In genomic region chr2:10863837-10864236, GRCh38 we compare ENCODE assay signal across 11 cellular contexts. TPM values are rescaled to one million over a fixed set of nuclear protein-coding genes. Genes with fewer than 3 reads are reported as not detected.
A peak's percentile ranks its signal among the peaks of the same experiment; 100 is the strongest.
DNase-seq lines count a peak whose midpoint lies in the region; ATAC-seq, FAIRE-seq and TF ChIP-seq lines count a peak whose summit lies in the region.
"Had no signal": no experiment of that assay in that cellular context is flagged by ENCODE, and none has a peak within 500 bp of the region (broad histone marks: within the 10 kb centered on the region; RNA-seq: fewer than 3 reads in every experiment).

No MANE protein-coding gene starts in this region.

- POLR2A ChIA-PET in GM10248 (lab: Yijun Ruan, JAX) (no interaction called here), H1 (lab: Charles Lee; ENCODE audit: partially characterized antibody) (interaction anchor here (1.3 kb wide), 1 partner anchor 52 kb away, joined by 3 read pairs; the partner anchor contains the start of gene PDIA6), PC-3 (lab: Charles Lee; ENCODE audit: unreplicated experiment) (no interaction called here)

- TF ChIP-seq RAD21 in H1 (IDR thresholded peaks at IDR 0.05 in 1 of 2, conservative IDR thresholded peaks at IDR 0.05 in 1 of 2; ENCODE audit: low read depth in 2 of 2, low read length in 2 of 2) = no peak

- no peak overlapping the region for H4K5ac ChIP-seq in H1 (ENCODE audit: insufficient read length, low read depth, low read length)

- peak; percentile 57 for DNase-seq in GM10248 (ENCODE audit: extremely low spot score)
- DNase-seq in GM20000 (ENCODE audit: low spot score) = peak; percentile 50
- DNase-seq in H1 (ENCODE audit: low read depth in 1 of 2, low spot score in 2 of 2) = no peak
- DNase-seq in NCI-H1417 treated with DMSO at 0.1 percent for 48 hours (lab: John Stamatoyannopoulos, UW) = no peak
- no peak for DNase-seq in NCI-H69 (lab: John Stamatoyannopoulos, UW)
- DNase-seq in T-helper 2 cell treated with Interferon-gamma antibody and Interleukin-4, amounts not matched to agents 5 μg/mL and 100 μg/mL, for 36 hours (ENCODE audit: low spot score) = no peak
- no peak for DNase-seq in PC-3
- DNase-seq: stimulated activated naive CD4-positive, alpha-beta T cell treated with Interleukin-2 at 50 U/mL for 16 hours had no signal

- no peak overlapping the region for H2AK5ac ChIP-seq in H1 (ENCODE audit: low read depth, low read length)

- no peaks in the 10 kb centered on the region for H3K9me2 ChIP-seq in PC-3 (replicated peaks; ENCODE audit: low read length)

- no peaks in the 10 kb centered on the region for H3K79me1 ChIP-seq in H1 (ENCODE audit: low read depth, low read length)

- no peaks in the 10 kb centered on the region for H3K23me2 ChIP-seq in H1 (ENCODE audit: low read depth, low read length)

- H3K4me3 ChIP-seq in H1 (ENCODE audit: extremely low read depth in 1 of 4, insufficient read depth in 2 of 4, low read depth in 3 of 4, low read length in 4 of 4) = no peak overlapping the region
- no peak overlapping the region for H3K4me3 ChIP-seq in PC-3 (ENCODE audit: low read length)

- no peaks in the 10 kb centered on the region for H3K36me3 Mint-ChIP-seq in T-helper 2 cell treated with Interferon-gamma antibody and Interleukin-4, amounts not matched to agents 5 μg/mL and 100 μg/mL, for 36 hours (ENCODE audit: low read depth)

- H2BK20ac ChIP-seq in H1 (ENCODE audit: low read length) = no peak overlapping the region

- no peak overlapping the region for H2BK15ac ChIP-seq in H1 (ENCODE audit: low read length)

- no peak overlapping the region for H4K91ac ChIP-seq in H1 (replicated peaks; ENCODE audit: insufficient read length, low read length)

- H3K27me3 ChIP-seq in H1 (replicated peaks in 1 of 4; ENCODE audit: control insufficient read depth in 3 of 4, extremely low read depth in 1 of 4, insufficient read depth in 3 of 4, low read length in 3 of 4) = no peaks in the 10 kb centered on the region
- peaks cover 44% of the 10 kb centered on the region for H3K27me3 ChIP-seq in PC-3 (ENCODE audit: low read length)

- ATAC-seq in HG03432 (IDR thresholded peaks at IDR 0.05; ENCODE audit: unreplicated experiment) = peak; percentile 68
- ATAC-seq in PC-3 = no peak

- no TSS peak for BruUV-seq in PC-3 (replicated peaks; lab: Mats Ljungman, UMichigan)

- no peak for FAIRE-seq in H1 (lab: Jason Lieb, UNC)
- FAIRE-seq: bronchial epithelial cell, G401.6 had no signal

- no peak overlapping the region for H3K27ac Mint-ChIP-seq in T-helper 2 cell treated with Interferon-gamma antibody and Interleukin-4, amounts not matched to agents 5 μg/mL and 100 μg/mL, for 36 hours

- H3K9me3 ChIP-seq in H1 (ENCODE audit: insufficient read depth in 2 of 2, low read depth in 1 of 2, low read length in 1 of 2) (no peaks in the 10 kb centered on the region), PC-3 (ENCODE audit: low read length) (no peaks in the 10 kb centered on the region)

- intact Hi-C loops in PC-3 (cut with micrococcal nuclease) = no loop called here

- H3K9ac ChIP-seq in H1 (replicated peaks in 1 of 4; ENCODE audit: extremely low read depth in 1 of 4, low read depth in 3 of 4, low read length in 3 of 4) (no peak overlapping the region), PC-3 (ENCODE audit: low read length) (no peak overlapping the region)

- no peak for TF ChIP-seq POLR2A in H1 (IDR thresholded peaks at IDR 0.05; ENCODE audit: control extremely low read depth in 1 of 2, low read depth in 2 of 2, low read length in 2 of 2)

- no peak overlapping the region for H2BK12ac ChIP-seq in H1 (ENCODE audit: low read depth, low read length)

- no peak overlapping the region for H3K4ac ChIP-seq in H1 (replicated peaks; ENCODE audit: insufficient read length, low read depth, low read length)

- no peak overlapping the region for H2BK5ac ChIP-seq in H1 (ENCODE audit: low read depth, low read length)

- TF ChIP-seq CTCF in GM10248 (IDR thresholded peaks at IDR 0.05; ENCODE audit: control extremely low read depth, extremely low read depth, low read depth, missing control alignments) (no peak), GM20000 (IDR thresholded peaks at IDR 0.05; ENCODE audit: extremely low read depth, missing control alignments) (no peak), H1 (IDR thresholded peaks at IDR 0.05; ENCODE audit: control extremely low read depth in 1 of 3, insufficient read depth in 1 of 3, low read depth in 1 of 3, low read length in 3 of 3) (no peak), PC-3 (conservative IDR thresholded peaks at IDR 0.05; ENCODE audit: low read depth, low read length) (no peak)

- no peaks in the 10 kb centered on the region for H3K9me3 Mint-ChIP-seq in T-helper 2 cell treated with Interferon-gamma antibody and Interleukin-4, amounts not matched to agents 5 μg/mL and 100 μg/mL, for 36 hours

- no peak for TF ChIP-seq EP300 in H1 (IDR thresholded peaks at IDR 0.05; ENCODE audit: borderline replicate concordance in 1 of 2, low read depth in 2 of 2, low read length in 2 of 2)

- H3K4me2 ChIP-seq in H1 (ENCODE audit: insufficient read depth in 1 of 2, low read depth in 2 of 2, low read length in 2 of 2) = no peak overlapping the region
- no peak overlapping the region for H3K4me2 ChIP-seq in PC-3 (ENCODE audit: low read length)

- CTCF ChIA-PET in GM10248 (lab: Yijun Ruan, JAX) = interaction anchor here (1.1 to 4.1 kb wide), 7 partner anchors 9 to 41 kb away, joined by 3 to 28 read pairs (median 4); no protein-coding TSS in a partner anchor
- CTCF ChIA-PET in H1 (lab: Charles Lee; ENCODE audit: partially characterized antibody) = interaction anchor here (0.8 to 3.6 kb wide), 20 partner anchors 12 to 266 kb away, joined by 3 to 15 read pairs (median 6); no protein-coding TSS in a partner anchor
- CTCF ChIA-PET in PC-3 (lab: Charles Lee) = no interaction called here

- no peaks in the 10 kb centered on the region for H4K20me1 ChIP-seq in H1 (replicated peaks in 1 of 2; ENCODE audit: control insufficient read depth in 1 of 2, insufficient read depth in 2 of 2, low read length in 2 of 2)
- no peaks in the 10 kb centered on the region for H4K20me1 ChIP-seq in PC-3 (ENCODE audit: low read length)

- H3K27ac ChIP-seq in H1 (ENCODE audit: low read depth, low read length) (no peak overlapping the region), PC-3 (ENCODE audit: low read length) (no peak overlapping the region)

- H3K4me1 ChIP-seq in H1 (replicated peaks in 1 of 4; ENCODE audit: control insufficient read depth in 3 of 4, insufficient read depth in 4 of 4, low read length in 3 of 4) (peaks cover 0 to 1% (median 0%) of the 10 kb centered on the region in 4 experiments; a peak in 1 of 7 replicates), PC-3 (ENCODE audit: insufficient read depth, low read length) (peaks cover 7% of the 10 kb centered on the region)

- H3K56ac ChIP-seq in H1 (replicated peaks; ENCODE audit: insufficient read length, low read depth, low read length) = no peak overlapping the region

- WGBS in H1 (ENCODE audit: extremely low coverage in 1 of 2, insufficient coverage in 1 of 2, insufficient read length in 1 of 2, insufficient replicate concordance in 2 of 2, low coverage in 1 of 2, low lambda C conversion rate in 2 of 2, missing lambda C conversion rate in 1 of 2), 2 experiments = 93% methylated on average over 8 of the region's 8 CpGs; no CpG with 5 or more reads in 1 of the 2 experiments

- peaks cover 38% of the 10 kb centered on the region for H3K27me3 Mint-ChIP-seq in T-helper 2 cell treated with Interferon-gamma antibody and Interleukin-4, amounts not matched to agents 5 μg/mL and 100 μg/mL, for 36 hours (ENCODE audit: low read depth)

- no peak overlapping the region for H3K4me3 Mint-ChIP-seq in T-helper 2 cell treated with Interferon-gamma antibody and Interleukin-4, amounts not matched to agents 5 μg/mL and 100 μg/mL, for 36 hours

- 0 out of 2 replicates have a peak overlapping the region, but pooled peaks have one; percentile 32 for H3K18ac ChIP-seq in H1 (ENCODE audit: extremely low read depth, low read length)

- H3K14ac ChIP-seq in H1 (ENCODE audit: insufficient read length) = no peak overlapping the region

- peaks cover 14% of the 10 kb centered on the region for H3K4me1 Mint-ChIP-seq in T-helper 2 cell treated with Interferon-gamma antibody and Interleukin-4, amounts not matched to agents 5 μg/mL and 100 μg/mL, for 36 hours (ENCODE audit: low read depth)

- H3F3A ChIP-seq in PC-3 (ENCODE audit: low read length, unreplicated experiment) = no peaks in the 10 kb centered on the region

- H4K8ac ChIP-seq in H1 (ENCODE audit: extremely low read depth, insufficient read depth, low read length) = no peak overlapping the region

- no peak overlapping the region for H2BK120ac ChIP-seq in H1 (replicated peaks; ENCODE audit: low read depth, low read length)

- H2AFZ ChIP-seq in H1 (ENCODE audit: low read length) (peak overlapping the region; percentile 23; the same call in 1 of the 2 replicates), PC-3 (ENCODE audit: low read length) (no peak overlapping the region)

- no peaks in the 10 kb centered on the region for H3K79me2 ChIP-seq in H1 (ENCODE audit: control insufficient read depth in 1 of 2, insufficient read depth in 2 of 2, low read length in 2 of 2)
- no peaks in the 10 kb centered on the region for H3K79me2 ChIP-seq in PC-3 (ENCODE audit: low read length)

- H3K23ac ChIP-seq in H1 (ENCODE audit: insufficient read length) = no peak overlapping the region

- H3K36me3 ChIP-seq in H1 (ENCODE audit: control insufficient read depth in 2 of 4, insufficient read depth in 4 of 4, low read length in 3 of 4) (no peaks in the 10 kb centered on the region), PC-3 (ENCODE audit: low read depth, low read length) (no peaks in the 10 kb centered on the region)

RNA-seq across cellular contexts. Expression of gene KCNF1, which starts 47.9 kb away (rescaled TPM):
- total RNA-seq in H1 (2021; fragmentation: NEBNext Ultra II Directional; extraction: Animal tissue kit (Norgen Biotek cat#: 25700)) = 0.48 and 0.90 TPM in 2 replicates
- 1.5 and 1.6 TPM in 2 replicates for polyA plus RNA-seq in H1 (2011; rRNA removed)
- polyA plus RNA-seq in H1 (2011; cell fraction: cytosol; rRNA removed) = 1.4 TPM
- 1.4 TPM for polyA plus RNA-seq in H1 (2011; cell fraction: nucleus; rRNA removed)
- polyA plus RNA-seq in H1 (2012, experiment 1 of 2) = 0.74 to 0.92 TPM (median 0.86 TPM) in 4 replicates
- 0.71 TPM for polyA plus RNA-seq in H1 (2012, experiment 2 of 2)
- 1.0 TPM for polyA plus RNA-seq in H1 (2013, experiment 1 of 2)
- 1.2 TPM for polyA plus RNA-seq in H1 (2013, experiment 2 of 2)
- polyA minus RNA-seq in H1 (2011; rRNA and poly(A)+ RNA removed) = 0.68 and 1.6 TPM in 2 replicates
- 0.95 TPM for polyA minus RNA-seq in H1 (2011; cell fraction: cytosol; rRNA and poly(A)+ RNA removed)
- polyA minus RNA-seq in H1 (2011; cell fraction: nucleus; rRNA and poly(A)+ RNA removed) = 1.4 TPM
- 1.3 and 1.8 TPM in 2 replicates for total RNA-seq in PC-3 (2014; rRNA removed)
- total RNA-seq: bronchial epithelial cell had no signal

RNA-seq across cellular contexts. Expression of gene PDIA6, which starts 51.3 kb away (rescaled TPM):
- total RNA-seq in H1 (2021; fragmentation: NEBNext Ultra II Directional; extraction: Animal tissue kit (Norgen Biotek cat#: 25700)) = 383 and 384 TPM in 2 replicates
- polyA plus RNA-seq in H1 (2011; rRNA removed) = 140 and 181 TPM in 2 replicates
- 288 TPM for polyA plus RNA-seq in H1 (2011; cell fraction: cytosol; rRNA removed)
- polyA plus RNA-seq in H1 (2011; cell fraction: nucleus; rRNA removed) = 82.8 TPM
- 288 to 306 TPM (median 300 TPM) in 4 replicates for polyA plus RNA-seq in H1 (2012, experiment 1 of 2)
- polyA plus RNA-seq in H1 (2012, experiment 2 of 2) = 64.6 TPM
- 508 TPM for polyA plus RNA-seq in H1 (2013, experiment 1 of 2)
- polyA plus RNA-seq in H1 (2013, experiment 2 of 2) = 560 TPM
- polyA minus RNA-seq in H1 (2011; rRNA and poly(A)+ RNA removed) = 136 and 139 TPM in 2 replicates
- 120 TPM for polyA minus RNA-seq in H1 (2011; cell fraction: cytosol; rRNA and poly(A)+ RNA removed)
- 54.6 TPM for polyA minus RNA-seq in H1 (2011; cell fraction: nucleus; rRNA and poly(A)+ RNA removed)
- total RNA-seq in PC-3 (2014; rRNA removed) = 350 and 351 TPM in 2 replicates

Comparison
In these comparisons a context has a peak if more than half of its experiments do, and no peak if none do; other contexts are left out.
1. DNase-seq: peak in GM10248 (single experiment) and GM20000 (single experiment); none in H1 (0 of 2), NCI-H1417 treated with DMSO at 0.1 percent for 48 hours (single experiment), NCI-H69 (single experiment), T-helper 2 cell treated with Interferon-gamma antibody and Interleukin-4, amounts not matched to agents 5 μg/mL and 100 μg/mL, for 36 hours (single experiment) and PC-3 (single experiment).